18 cellular contexts compared by ENCODE assay signal in genomic region chr2:126506786-126507185, GRCh38.
DNase-seq lines count a peak whose midpoint lies in the region; ATAC-seq and TF ChIP-seq lines count a peak whose summit lies in the region.
"Had no signal": no experiment of that assay in that cellular context is flagged by ENCODE, and none has a peak within 500 bp of the region (broad histone marks: within the 10 kb centered on the region; RNA-seq: fewer than 3 reads in every experiment).

No MANE protein-coding gene starts in this region.

- H3K27me3 ChIP-seq in iPS-18a (ENCODE audit: control insufficient read depth, insufficient read depth, low read length) (no peaks in the 10 kb centered on the region), parathyroid adenoma (ENCODE audit: control insufficient read depth, insufficient read depth, low read length) (no peaks in the 10 kb centered on the region)

- no peak for TF ChIP-seq CTCF in parathyroid adenoma (IDR thresholded peaks at IDR 0.05)

- DNase-seq in NCI-H748 (lab: John Stamatoyannopoulos, UW; ENCODE audit: unreplicated experiment): peak; percentile 41
- DNase-seq in NCI-H748 treated with DMSO at 0.1 percent for 48 hours (lab: John Stamatoyannopoulos, UW): no peak
- no peak for DNase-seq in NCI-H1930 (lab: John Stamatoyannopoulos, UW)
- DNase-seq in activated naive CD4-positive, alpha-beta T cell (lab: John Stamatoyannopoulos, UW): no peak
- DNase-seq: 8988T, DMS79 treated with DMSO at 0.1 percent for 48 hours, IMR-90, NCI-H1417 treated with DMSO at 0.1 percent for 48 hours, NCI-H187 treated with DMSO at 0.1 percent for 48 hours, NCI-H2171 treated with DMSO at 0.1 percent for 48 hours, NCI-H446, NCI-H69, SK-N-SH had no signal

- H3K36me3 ChIP-seq in iPS-18a (ENCODE audit: control insufficient read depth, low read depth, low read length) (no peaks in the 10 kb centered on the region), parathyroid adenoma (ENCODE audit: control insufficient read depth, insufficient read depth, low read length) (no peaks in the 10 kb centered on the region)

- peaks cover 16% of the 10 kb centered on the region for H3K4me1 ChIP-seq in iPS-18a (ENCODE audit: control insufficient read depth, low read depth, low read length)
- H3K4me1 ChIP-seq in parathyroid adenoma: no peaks in the 10 kb centered on the region

- ATAC-seq in HG02798 (IDR thresholded peaks at IDR 0.05; ENCODE audit: poor library complexity, unreplicated experiment): peak; percentile 10
- ATAC-seq in GM18870 (IDR thresholded peaks at IDR 0.05; ENCODE audit: unreplicated experiment): no peak
- ATAC-seq: HCT116 had no signal

- no peaks in the 10 kb centered on the region for H3K79me2 ChIP-seq in parathyroid adenoma

- H3K4me2 ChIP-seq in parathyroid adenoma (ENCODE audit: low read length): no peak overlapping the region
- H3K4me2 ChIP-seq: SK-N-SH had no signal

- peak overlapping the region; percentile 6 for H3K4me3 ChIP-seq in iPS-18a (ENCODE audit: low read length)
- H3K4me3 ChIP-seq in parathyroid adenoma (ENCODE audit: low read depth, low read length): no peak overlapping the region

- H2AFZ ChIP-seq in parathyroid adenoma: peak overlapping the region; percentile 0

- H3K27ac ChIP-seq in iPS-18a (ENCODE audit: low read length) (no peak overlapping the region), parathyroid adenoma (no peak overlapping the region)

- H3K9ac ChIP-seq in iPS-18a (ENCODE audit: low read length) (no peak overlapping the region), parathyroid adenoma (no peak overlapping the region)
- H3K9ac ChIP-seq: SK-N-SH had no signal

- H3K9me3 ChIP-seq in iPS-18a (ENCODE audit: control insufficient read depth, low read depth, low read length): no peaks in the 10 kb centered on the region
- H3K9me3 ChIP-seq in parathyroid adenoma (ENCODE audit: control insufficient read depth, low read length): no peaks in the 10 kb centered on the region
- H3K9me3 ChIP-seq: SK-N-SH had no signal
